1 cellular context compared by ENCODE assay signal in genomic region chr7:101179780-101180755, GRCh38.
A peak's percentile ranks its signal among the peaks of the same experiment; 100 is the strongest.
TF ChIP-seq lines count a peak whose summit lies in the region.

Gene NAT16, minus strand, starts transcription at chr7:101180293. Its CDS starts 5,486 bp downstream, at chr7:101174807.

TF ChIP-seq in GM23338, 12 proteins besides CTCF, POLR2A, EP300 and RAD21:
- TF ChIP-seq REST (IDR thresholded peaks at IDR 0.05; ENCODE audit: unreplicated experiment) (no peak), POLR2AphosphoS5 (IDR thresholded peaks at IDR 0.05; ENCODE audit: low read depth) (no peak), ETS1 (IDR thresholded peaks at IDR 0.05) (no peak), ZNF462 (CRISPR knock-in tag; IDR thresholded peaks at IDR 0.05) (no peak), ZNF331 (CRISPR knock-in tag; IDR thresholded peaks at IDR 0.05; ENCODE audit: low read depth) (no peak), ZNF114 (CRISPR knock-in tag; IDR thresholded peaks at IDR 0.05) (no peak), EZH2 (IDR thresholded peaks at IDR 0.05; ENCODE audit: low read depth, unreplicated experiment) (peak; percentile 39), JUNB (IDR thresholded peaks at IDR 0.05; ENCODE audit: unreplicated experiment) (no peak), STAT1 (IDR thresholded peaks at IDR 0.05; ENCODE audit: unreplicated experiment) (no peak), CREB1 (CRISPR knock-in tag; IDR thresholded peaks at IDR 0.05; ENCODE audit: low read depth) (peak; percentile 33; the same call in 1 of the 2 replicates), NANOG (IDR thresholded peaks at IDR 0.05; ENCODE audit: borderline replicate concordance) (no peak), EZH2phosphoT487 (IDR thresholded peaks at IDR 0.05; ENCODE audit: unreplicated experiment) (no peak)
TF ChIP-seq in GM23338: peak in this region for 2.
